Comparison of ENCODE assay signal across 19 cellular contexts in genomic region chr11:73978576-73979086, GRCh38. TPM values are rescaled to one million over a fixed set of nuclear protein-coding genes. Genes with fewer than 3 reads are reported as not detected.
DNase-seq lines count a peak whose midpoint lies in the region; ATAC-seq, FAIRE-seq and TF ChIP-seq lines count a peak whose summit lies in the region.
"Had no signal": no experiment of that assay in that cellular context is flagged by ENCODE, and none has a peak within 500 bp of the region (broad histone marks: within the 10 kb centered on the region; RNA-seq: fewer than 3 reads in every experiment).

No MANE protein-coding gene starts in this region.

- H3K4me1 Mint-ChIP-seq in astrocyte (ENCODE audit: low read depth, unreplicated experiment), result peaks cover 29% of the 10 kb centered on the region
- H3K4me1 Mint-ChIP-seq in natural killer cell treated with Interleukin-12 subunit alpha and Interleukin-12 subunit beta and Interleukin-15 and Interleukin-18, amount 100 ng/mL, for 72 hours (ENCODE audit: low read depth in 2 of 2), result peaks cover 74 to 80% of the 10 kb centered on the region in 2 donors

- peaks cover 58 to 84% (median 73%) of the 10 kb centered on the region in 11 experiments for H3K36me3 ChIP-seq in BLaER1 treated with 17β-estradiol and CSF1 and Interleukin-3, amounts not matched to agents 10 nM and 100 nM
- no peaks in the 10 kb centered on the region for H3K36me3 ChIP-seq in GM23248 (ENCODE audit: low read depth)
- H3K36me3 ChIP-seq in astrocyte (ENCODE audit: insufficient read depth, low read length), result peaks cover 2% of the 10 kb centered on the region
- H3K36me3 ChIP-seq in tibial artery, result peaks cover 0 to 57% (median 14%) of the 10 kb centered on the region in 3 donors
- H3K36me3 ChIP-seq in prostate gland, result no peaks in the 10 kb centered on the region

- DNase-seq in GM23248, result peak; percentile 64
- peak; percentile 10 for DNase-seq in astrocyte (ENCODE audit: low read depth)
- DNase-seq in natural killer cell treated with Interleukin-12 subunit alpha and Interleukin-12 subunit beta and Interleukin-15 and Interleukin-18, amount 100 ng/mL, for 72 hours (ENCODE audit: low spot score), result no peak
- DNase-seq in GM13977 (ENCODE audit: low spot score), result no peak
- DNase-seq in tibial artery, result no peak
- DNase-seq in prostate gland (ENCODE audit: low spot score), result no peak
- DNase-seq in NCI-H128 (lab: John Stamatoyannopoulos, UW; ENCODE audit: unreplicated experiment), result no peak
- DNase-seq: activated CD4-positive, CD25-positive, alpha-beta regulatory T cell; amygdala; H7; NCI-H1417 treated with DMSO at 0.1 percent for 48 hours; NCI-H774; stimulated activated CD4-positive, alpha-beta T cell treated with anti-CD3 and anti-CD28 coated beads, Interleukin-2, amount 100 ng/mL, for 48 hours had no signal

- H3K27me3 Mint-ChIP-seq in astrocyte (ENCODE audit: low read depth, unreplicated experiment), result no peaks in the 10 kb centered on the region
- H3K27me3 Mint-ChIP-seq in natural killer cell treated with Interleukin-12 subunit alpha and Interleukin-12 subunit beta and Interleukin-15 and Interleukin-18, amount 100 ng/mL, for 72 hours, result no peaks in the 10 kb centered on the region

- no peaks in the 10 kb centered on the region for H3K9me3 ChIP-seq in BLaER1 treated with 17β-estradiol and CSF1 and Interleukin-3, amounts not matched to agents 10 nM and 100 nM (replicated peaks in 1 of 11)
- H3K9me3 ChIP-seq in GM23248 (ENCODE audit: low read depth), result no peaks in the 10 kb centered on the region
- H3K9me3 ChIP-seq in astrocyte (ENCODE audit: insufficient read depth, low read depth, low read length), result no peaks in the 10 kb centered on the region
- H3K9me3 ChIP-seq in tibial artery, result no peaks in the 10 kb centered on the region
- no peaks in the 10 kb centered on the region for H3K9me3 ChIP-seq in prostate gland
- H3K9me3 ChIP-seq: Caco-2 had no signal

- peaks cover 53 to 83% (median 69%) of the 10 kb centered on the region in 10 experiments for H3K4me1 ChIP-seq in BLaER1 treated with 17β-estradiol and CSF1 and Interleukin-3, amounts not matched to agents 10 nM and 100 nM
- H3K4me1 ChIP-seq in GM23248 (ENCODE audit: insufficient read depth) (peaks cover 7% of the 10 kb centered on the region; the same call in 1 of the 2 replicates), astrocyte (ENCODE audit: insufficient read depth, low read length) (peaks cover 10% of the 10 kb centered on the region), tibial artery (peaks cover 0 to 12% (median 4%) of the 10 kb centered on the region in 4 donors), prostate gland (replicated peaks) (no peaks in the 10 kb centered on the region)
- H3K4me1 ChIP-seq: parathyroid adenoma had no signal

- H3K79me2 ChIP-seq in GM23248 (ENCODE audit: insufficient read depth), result no peaks in the 10 kb centered on the region
- no peaks in the 10 kb centered on the region for H3K79me2 ChIP-seq in astrocyte (ENCODE audit: insufficient read depth, low read length)
- H3K79me2 ChIP-seq: parathyroid adenoma had no signal

- H3K4me2 ChIP-seq in BLaER1 treated with 17β-estradiol and CSF1 and Interleukin-3, amounts not matched to agents 10 nM and 100 nM, result peak overlapping the region; percentile 91 to 100 (median 98); a peak in 21 of 22 replicates
- H3K4me2 ChIP-seq in GM23248 (ENCODE audit: unreplicated experiment), result no peak overlapping the region
- H3K4me2 ChIP-seq in astrocyte (ENCODE audit: low read length), result no peak overlapping the region

- H3K9me3 Mint-ChIP-seq in astrocyte (ENCODE audit: unreplicated experiment), result no peaks in the 10 kb centered on the region
- no peaks in the 10 kb centered on the region for H3K9me3 Mint-ChIP-seq in natural killer cell treated with Interleukin-12 subunit alpha and Interleukin-12 subunit beta and Interleukin-15 and Interleukin-18, amount 100 ng/mL, for 72 hours

- FAIRE-seq in astrocyte (lab: Jason Lieb, UNC), result no peak
- FAIRE-seq: GM19239 had no signal

- H3K36me3 Mint-ChIP-seq in astrocyte (ENCODE audit: low read depth, unreplicated experiment), result peaks cover 39% of the 10 kb centered on the region
- H3K36me3 Mint-ChIP-seq in natural killer cell treated with Interleukin-12 subunit alpha and Interleukin-12 subunit beta and Interleukin-15 and Interleukin-18, amount 100 ng/mL, for 72 hours, result peaks cover 46% of the 10 kb centered on the region

- peaks cover 0 to 89% (median 24%) of the 10 kb centered on the region in 11 experiments; a peak in 13 of 22 replicates for H4K20me1 ChIP-seq in BLaER1 treated with 17β-estradiol and CSF1 and Interleukin-3, amounts not matched to agents 10 nM and 100 nM
- H4K20me1 ChIP-seq in GM23248 (ENCODE audit: insufficient read depth), result no peaks in the 10 kb centered on the region
- peaks cover 4% of the 10 kb centered on the region for H4K20me1 ChIP-seq in astrocyte (ENCODE audit: insufficient read depth, low read length)

- peak overlapping the region; percentile 74 for H3K4me3 Mint-ChIP-seq in astrocyte (ENCODE audit: unreplicated experiment)
- peak overlapping the region; percentile 95 for H3K4me3 Mint-ChIP-seq in natural killer cell treated with Interleukin-12 subunit alpha and Interleukin-12 subunit beta and Interleukin-15 and Interleukin-18, amount 100 ng/mL, for 72 hours

- WGBS in GM23248 (ENCODE audit: low coverage in 1 of 2, low lambda C conversion rate in 2 of 2, missing lambda C conversion rate in 2 of 2), 2 experiments, result 88 to 92% methylated on average over 3 of the region's 3 CpGs
- WGBS in prostate gland, result 95% methylated on average over 3 of the region's 3 CpGs

- H2AFZ ChIP-seq in GM23248 (no peak overlapping the region), astrocyte (ENCODE audit: low read depth, low read length) (no peak overlapping the region)
- H2AFZ ChIP-seq: parathyroid adenoma had no signal

- H3K27ac Mint-ChIP-seq in astrocyte (ENCODE audit: unreplicated experiment), result no peak overlapping the region
- H3K27ac Mint-ChIP-seq in natural killer cell treated with Interleukin-12 subunit alpha and Interleukin-12 subunit beta and Interleukin-15 and Interleukin-18, amount 100 ng/mL, for 72 hours, result peak overlapping the region; percentile 95 to 97

- no peak for TF ChIP-seq POLR2A in prostate gland (IDR thresholded peaks at IDR 0.05)

- H3K4me3 ChIP-seq in BLaER1 treated with 17β-estradiol and CSF1 and Interleukin-3, amounts not matched to agents 10 nM and 100 nM, result peak overlapping the region in 3 of 10 experiments; percentile 89 to 96 (median 96); a peak in 4 of 20 replicates
- H3K4me3 ChIP-seq in GM23248 (no peak overlapping the region), astrocyte (ENCODE audit: insufficient read depth, low read depth, low read length) (no peak overlapping the region), tibial artery (no peak overlapping the region), prostate gland (no peak overlapping the region)

- H3K27me3 ChIP-seq in BLaER1 treated with 17β-estradiol and CSF1 and Interleukin-3, amounts not matched to agents 10 nM and 100 nM, result no peaks in the 10 kb centered on the region
- H3K27me3 ChIP-seq in GM23248 (replicated peaks; ENCODE audit: insufficient read depth) (no peaks in the 10 kb centered on the region), astrocyte (ENCODE audit: insufficient read depth, low read length) (no peaks in the 10 kb centered on the region), tibial artery (no peaks in the 10 kb centered on the region), prostate gland (replicated peaks; ENCODE audit: insufficient read depth) (no peaks in the 10 kb centered on the region)

- peak overlapping the region in 2 of 11 experiments; percentile 96 to 97; a peak in 5 of 22 replicates for H3K9ac ChIP-seq in BLaER1 treated with 17β-estradiol and CSF1 and Interleukin-3, amounts not matched to agents 10 nM and 100 nM
- no peak overlapping the region for H3K9ac ChIP-seq in GM23248
- H3K9ac ChIP-seq in astrocyte (ENCODE audit: low read length), result no peak overlapping the region
- H3K9ac ChIP-seq: parathyroid adenoma had no signal

- H3F3A ChIP-seq in GM23248 (ENCODE audit: insufficient read depth), result peaks cover 9% of the 10 kb centered on the region; the same call in 1 of the 2 replicates

- H3K27ac ChIP-seq in BLaER1 treated with 17β-estradiol and CSF1 and Interleukin-3, amounts not matched to agents 10 nM and 100 nM, result peak overlapping the region; percentile 34 to 98 (median 92); a peak in 14 of 22 replicates
- H3K27ac ChIP-seq in GM23248, result no peak overlapping the region
- no peak overlapping the region for H3K27ac ChIP-seq in astrocyte (ENCODE audit: low read depth, low read length)
- H3K27ac ChIP-seq in tibial artery, result no peak overlapping the region
- no peak overlapping the region for H3K27ac ChIP-seq in prostate gland
- H3K27ac ChIP-seq: parathyroid adenoma had no signal

- in situ Hi-C loops in GM23248 (cut with MboI) (no loop called here), GM13977 (cut with MboI; ENCODE audit: low pct_unique_long_range_greater_than_20kb, low sequenced_read_pairs, unreplicated experiment) (no loop called here)

- no peaks in the 10 kb centered on the region for H3K9me2 ChIP-seq in GM23248 (ENCODE audit: insufficient read depth)

- ATAC-seq in natural killer cell treated with Interleukin-12 subunit alpha and Interleukin-12 subunit beta and Interleukin-15 and Interleukin-18, amount 100 ng/mL, for 72 hours, result no peak

- TF ChIP-seq CTCF in astrocyte (IDR thresholded peaks at IDR 0.05; ENCODE audit: insufficient read depth, low read depth, low read length) (no peak), GM13977 (IDR thresholded peaks at IDR 0.05; ENCODE audit: extremely low read depth, insufficient read depth, missing control alignments) (no peak), tibial artery (IDR thresholded peaks at IDR 0.05) (no peak), prostate gland (IDR thresholded peaks at IDR 0.05) (no peak)

- intact Hi-C loops in tibial artery (cut with DNase I; ENCODE audit: low total_unique reads), result no loop called here
- intact Hi-C loops in prostate gland (cut with DNase I), result no loop called here

RNA-seq across cellular contexts. Expression of gene UCP2, which starts 4.0 kb away (rescaled TPM):
- 2.4 TPM in 1 of 2 replicates, not detected in the other for total RNA-seq in GM23248 (2014; rRNA removed; shearing (Covaris generic))
- polyA plus RNA-seq in GM23248 (2016; fragmentation: Nextera tagmentation; extraction: Ambion mirVana), result 2.0 and 2.8 TPM in 2 replicates
- total RNA-seq in astrocyte (57.9 and 83.0 TPM in 2 replicates), prostate gland (10 to 100 TPM; 13.6 to 23.1 TPM)
- 100 to 1,000 TPM; 333 to 668 TPM for total RNA-seq in natural killer cell treated with Interleukin-12 subunit alpha and Interleukin-12 subunit beta and Interleukin-15 and Interleukin-18, amount 100 ng/mL, for 72 hours

RNA-seq across cellular contexts. Expression of gene DNAJB13, which starts 27.8 kb away (rescaled TPM):
- total RNA-seq in GM23248 (2014; rRNA removed; shearing (Covaris generic)), result not detected in 2 replicates
- 0.41 TPM in 2 replicates for polyA plus RNA-seq in GM23248 (2016; fragmentation: Nextera tagmentation; extraction: Ambion mirVana)
- total RNA-seq in astrocyte (1.2 and 1.3 TPM in 2 replicates), prostate gland (1 to 10 TPM in 1 of 2 donors, under 1 TPM in 1; 0.59 to 1.9 TPM)
- under 1 TPM in 1 of 2 donors, not detected in 1; 0.47 TPM for total RNA-seq in natural killer cell treated with Interleukin-12 subunit alpha and Interleukin-12 subunit beta and Interleukin-15 and Interleukin-18, amount 100 ng/mL, for 72 hours
- total RNA-seq: H7, SK-MEL-5 had no signal
- polyA plus RNA-seq: liver had no signal

RNA-seq across cellular contexts. Expression of gene UCP3, which starts 30.3 kb away (rescaled TPM):
- 0.11 TPM in 1 of 2 replicates, not detected in the other for total RNA-seq in GM23248 (2014; rRNA removed; shearing (Covaris generic))
- 0.22 TPM in 1 of 2 replicates, not detected in the other for polyA plus RNA-seq in GM23248 (2016; fragmentation: Nextera tagmentation; extraction: Ambion mirVana)
- total RNA-seq in astrocyte, result 0.65 and 2.0 TPM in 2 replicates
- 1 to 10 TPM; 5.2 to 7.2 TPM for total RNA-seq in natural killer cell treated with Interleukin-12 subunit alpha and Interleukin-12 subunit beta and Interleukin-15 and Interleukin-18, amount 100 ng/mL, for 72 hours
- 1 to 10 TPM in 1 of 2 donors, under 1 TPM in 1; 0.55 to 6.8 TPM for total RNA-seq in prostate gland

Comparison
In these comparisons a context has a peak if more than half of its experiments do, and no peak if none do; other contexts are left out.
1. H3K27ac ChIP-seq: peak in BLaER1 treated with 17β-estradiol and CSF1 and Interleukin-3, amounts not matched to agents 10 nM and 100 nM (11 of 11); none in GM23248 (single experiment), astrocyte (single experiment), tibial artery (0 of 2) and prostate gland (0 of 2).
2. H3K4me2 ChIP-seq: peak in BLaER1 treated with 17β-estradiol and CSF1 and Interleukin-3, amounts not matched to agents 10 nM and 100 nM (11 of 11); none in GM23248 (single experiment) and astrocyte (single experiment).
3. DNase-seq: peak in GM23248 (single experiment) and astrocyte (single experiment); none in natural killer cell treated with Interleukin-12 subunit alpha and Interleukin-12 subunit beta and Interleukin-15 and Interleukin-18, amount 100 ng/mL, for 72 hours (single experiment), GM13977 (single experiment), tibial artery (0 of 2), prostate gland (single experiment) and NCI-H128 (single experiment).